In the genomic region with DNA sequence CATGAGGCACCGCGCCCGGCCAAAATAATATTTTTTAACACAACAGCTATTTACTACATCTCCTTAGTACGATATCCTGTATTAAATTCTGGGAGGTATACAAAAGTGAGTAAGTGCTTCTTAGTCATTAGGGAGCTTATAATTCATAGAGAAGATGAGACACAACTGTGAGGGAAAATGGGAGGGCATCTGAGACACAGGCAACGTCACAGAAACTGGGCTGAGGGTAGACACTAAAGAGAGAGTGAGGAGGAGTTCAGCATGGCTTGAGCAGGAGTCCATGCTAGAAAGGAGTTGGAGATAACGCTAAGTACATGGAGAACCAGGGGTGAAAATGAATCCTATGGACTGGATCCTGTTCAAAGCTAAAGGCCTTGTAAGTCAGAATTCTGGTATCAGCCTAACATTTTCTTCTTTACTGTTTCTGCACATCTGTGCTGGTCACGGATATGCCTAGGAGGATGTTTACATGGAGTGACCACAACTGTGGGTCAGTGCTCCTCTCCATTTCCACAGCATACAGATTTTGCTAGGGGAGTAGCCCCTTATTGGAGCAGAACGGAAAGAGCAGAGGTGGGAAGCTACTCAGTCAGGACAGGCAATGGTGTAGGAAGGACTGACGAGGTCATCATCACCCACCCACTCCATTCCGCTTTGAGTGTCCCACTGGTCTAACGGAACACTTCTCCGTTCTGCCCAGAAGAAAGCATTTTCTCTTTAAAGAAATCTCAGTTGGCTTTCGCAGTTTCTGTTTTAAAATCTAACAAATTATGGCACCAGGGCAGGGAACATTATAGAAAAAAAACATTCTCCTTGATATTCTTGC, we compare ENCODE assay signal across 19 cellular contexts.
DNase-seq lines count a peak whose midpoint lies in the region; ATAC-seq, FAIRE-seq and TF ChIP-seq lines count a peak whose summit lies in the region.
"Had no signal": no experiment of that assay in that cellular context is flagged by ENCODE, and none has a peak within 500 bp of the region (broad histone marks: within the 10 kb centered on the region; RNA-seq: fewer than 3 reads in every experiment).

No MANE protein-coding gene starts in this region.

- H3K18ac ChIP-seq in H1 (ENCODE audit: extremely low read depth, low read length), result no peak overlapping the region

- H3K9me3 Mint-ChIP-seq in activated T-cell treated with anti-CD3 and anti-CD28 coated beads, Interleukin-2, amount 50 U/mL, for 24 hours, result no peaks in the 10 kb centered on the region
- no peaks in the 10 kb centered on the region for H3K9me3 Mint-ChIP-seq in nephron progenitor cell

- no peak overlapping the region for H2BK5ac ChIP-seq in H1 (ENCODE audit: low read depth, low read length)

- peak overlapping the region; percentile 62 for H2BK12ac ChIP-seq in H1 (ENCODE audit: low read depth, low read length)

- ATAC-seq in HG02759 (IDR thresholded peaks at IDR 0.05; ENCODE audit: unreplicated experiment), result no peak

- TF ChIP-seq RAD21 in H1 (IDR thresholded peaks at IDR 0.05 in 1 of 2, conservative IDR thresholded peaks at IDR 0.05 in 1 of 2; ENCODE audit: low read depth in 2 of 2, low read length in 2 of 2), result no peak

- no peaks in the 10 kb centered on the region for H3K27me3 Mint-ChIP-seq in activated T-cell treated with anti-CD3 and anti-CD28 coated beads, Interleukin-2, amount 50 U/mL, for 24 hours
- no peaks in the 10 kb centered on the region for H3K27me3 Mint-ChIP-seq in nephron progenitor cell (ENCODE audit: low read depth, poor library complexity)
- H3K27me3 Mint-ChIP-seq: CD4-positive, CD25-positive, alpha-beta regulatory T cell had no signal

- no peak for TF ChIP-seq EP300 in H1 (IDR thresholded peaks at IDR 0.05; ENCODE audit: borderline replicate concordance in 1 of 2, low read depth in 2 of 2, low read length in 2 of 2)

- no peaks in the 10 kb centered on the region for H3K36me3 ChIP-seq in HEK293 (ENCODE audit: control insufficient read depth in 2 of 2, insufficient read depth in 1 of 2, low read length in 2 of 2)
- no peaks in the 10 kb centered on the region for H3K36me3 ChIP-seq in H1 (ENCODE audit: control insufficient read depth in 2 of 4, insufficient read depth in 4 of 4, low read length in 3 of 4)

- H3K4me1 Mint-ChIP-seq in activated T-cell treated with anti-CD3 and anti-CD28 coated beads, Interleukin-2, amount 50 U/mL, for 24 hours (ENCODE audit: low read depth), result peaks cover 23% of the 10 kb centered on the region
- peaks cover 20% of the 10 kb centered on the region for H3K4me1 Mint-ChIP-seq in nephron progenitor cell

- H3K27ac Mint-ChIP-seq in activated T-cell treated with anti-CD3 and anti-CD28 coated beads, Interleukin-2, amount 50 U/mL, for 24 hours, result peak overlapping the region; percentile 42
- H3K27ac Mint-ChIP-seq in nephron progenitor cell, result peak overlapping the region; percentile 36
- H3K27ac Mint-ChIP-seq: HFFc6 had no signal

- H4K20me1 ChIP-seq in H1 (replicated peaks in 1 of 2; ENCODE audit: control insufficient read depth in 1 of 2, insufficient read depth in 2 of 2, low read length in 2 of 2), result no peaks in the 10 kb centered on the region

- no peak overlapping the region for H3K4me2 ChIP-seq in H1 (ENCODE audit: insufficient read depth in 1 of 2, low read depth in 2 of 2, low read length in 2 of 2)

- peak overlapping the region; percentile 59 for H2AK5ac ChIP-seq in H1 (ENCODE audit: low read depth, low read length)

- no peaks in the 10 kb centered on the region; the same call in 1 of the 2 replicates for H3K23me2 ChIP-seq in H1 (ENCODE audit: low read depth, low read length)

- H3K23ac ChIP-seq in H1 (ENCODE audit: insufficient read length), result no peak overlapping the region

- H3K14ac ChIP-seq in H1 (ENCODE audit: insufficient read length), result no peak overlapping the region

- H4K91ac ChIP-seq in H1 (replicated peaks; ENCODE audit: insufficient read length, low read length), result no peak overlapping the region

- H4K5ac ChIP-seq in H1 (ENCODE audit: insufficient read length, low read depth, low read length), result no peak overlapping the region

- no peaks in the 10 kb centered on the region for H3K9me3 ChIP-seq in HEK293 (ENCODE audit: control insufficient read depth, insufficient read depth, low read depth, low read length)
- H3K9me3 ChIP-seq in H1 (ENCODE audit: insufficient read depth in 2 of 2, low read depth in 1 of 2, low read length in 1 of 2), result no peaks in the 10 kb centered on the region

- POLR2A ChIA-PET in HEK293 (lab: Yijun Ruan, JAX) (no interaction called here), H1 (lab: Charles Lee; ENCODE audit: partially characterized antibody) (no interaction called here)

- H3K4me3 Mint-ChIP-seq in activated T-cell treated with anti-CD3 and anti-CD28 coated beads, Interleukin-2, amount 50 U/mL, for 24 hours, result no peak overlapping the region
- H3K4me3 Mint-ChIP-seq in nephron progenitor cell, result no peak overlapping the region
- H3K4me3 Mint-ChIP-seq: CD4-positive, CD25-positive, alpha-beta regulatory T cell; HFFc6 had no signal

- TF ChIP-seq CTCF in HEK293 (tag by site-specific recombination; IDR thresholded peaks at IDR 0.05) (no peak), H1 (IDR thresholded peaks at IDR 0.05; ENCODE audit: control extremely low read depth in 1 of 3, insufficient read depth in 1 of 3, low read depth in 1 of 3, low read length in 3 of 3) (no peak), nephron progenitor cell (IDR thresholded peaks at IDR 0.05) (no peak)

- peaks cover 23% of the 10 kb centered on the region for H3K4me1 ChIP-seq in HEK293 (ENCODE audit: control insufficient read depth, insufficient read depth, low read length)
- H3K4me1 ChIP-seq in H1 (replicated peaks in 1 of 4; ENCODE audit: control insufficient read depth in 3 of 4, insufficient read depth in 4 of 4, low read length in 3 of 4), result peaks cover 0 to 6% (median 3%) of the 10 kb centered on the region in 4 experiments; a peak in 2 of 7 replicates

- peak overlapping the region; percentile 29 for H3K4ac ChIP-seq in H1 (replicated peaks; ENCODE audit: insufficient read length, low read depth, low read length)

- no peaks in the 10 kb centered on the region for H3K79me2 ChIP-seq in H1 (ENCODE audit: control insufficient read depth in 1 of 2, insufficient read depth in 2 of 2, low read length in 2 of 2)

- H3K9ac ChIP-seq in H1 (replicated peaks in 1 of 4; ENCODE audit: extremely low read depth in 1 of 4, low read depth in 3 of 4, low read length in 3 of 4), result no peak overlapping the region
- H3K9ac ChIP-seq: GM23248 had no signal

- H3K79me1 ChIP-seq in H1 (ENCODE audit: low read depth, low read length), result no peaks in the 10 kb centered on the region

- no peak overlapping the region; the same call in 1 of the 2 replicates for H2BK20ac ChIP-seq in H1 (ENCODE audit: low read length)

- peaks cover 3% of the 10 kb centered on the region for H3K36me3 Mint-ChIP-seq in activated T-cell treated with anti-CD3 and anti-CD28 coated beads, Interleukin-2, amount 50 U/mL, for 24 hours (ENCODE audit: low read depth)
- H3K36me3 Mint-ChIP-seq in nephron progenitor cell (ENCODE audit: low read depth), result no peaks in the 10 kb centered on the region
- H3K36me3 Mint-ChIP-seq: CD4-positive, CD25-positive, alpha-beta regulatory T cell had no signal

- H3K27me3 ChIP-seq in H1 (replicated peaks in 1 of 4; ENCODE audit: control insufficient read depth in 3 of 4, extremely low read depth in 1 of 4, insufficient read depth in 3 of 4, low read length in 3 of 4), result no peaks in the 10 kb centered on the region

- no peak overlapping the region for H3K56ac ChIP-seq in H1 (replicated peaks; ENCODE audit: insufficient read length, low read depth, low read length)

- 90% methylated on average over 13 of the region's 13 CpGs; no CpG with 5 or more reads in 1 of the 2 experiments for WGBS in H1 (ENCODE audit: extremely low coverage in 1 of 2, insufficient coverage in 1 of 2, insufficient read length in 1 of 2, insufficient replicate concordance in 2 of 2, low coverage in 1 of 2, low lambda C conversion rate in 2 of 2, missing lambda C conversion rate in 1 of 2), 2 experiments

- no peak overlapping the region for H2BK120ac ChIP-seq in H1 (replicated peaks; ENCODE audit: low read depth, low read length)

- H2AFZ ChIP-seq in H1 (ENCODE audit: low read length), result no peak overlapping the region
- H2AFZ ChIP-seq: GM23248 had no signal

- no peak overlapping the region for H4K8ac ChIP-seq in H1 (ENCODE audit: extremely low read depth, insufficient read depth, low read length)

- CTCF ChIA-PET in HEK293 (lab: Yijun Ruan, JAX), result no interaction called here
- CTCF ChIA-PET in H1 (lab: Charles Lee; ENCODE audit: partially characterized antibody), result interaction anchor here (1.8 kb wide), 1 partner anchor 10 kb away, joined by 3 read pairs; no protein-coding TSS in a partner anchor

- TF ChIP-seq POLR2A in H1 (IDR thresholded peaks at IDR 0.05; ENCODE audit: control extremely low read depth in 1 of 2, low read depth in 2 of 2, low read length in 2 of 2), result no peak

- no peak overlapping the region for H2BK15ac ChIP-seq in H1 (ENCODE audit: low read length)

- DNase-seq in activated T-cell treated with anti-CD3 and anti-CD28 coated beads, Interleukin-2, amount 50 U/mL, for 24 hours, result no peak
- DNase-seq in activated T-cell treated with anti-CD3 and anti-CD28 coated beads for 4 hours, result no peak
- DNase-seq in H1 (ENCODE audit: low read depth in 1 of 2, low spot score in 2 of 2), result no peak
- DNase-seq in nephron progenitor cell, result no peak
- DNase-seq in DMS53 treated with DMSO at 0.1 percent for 48 hours (lab: John Stamatoyannopoulos, UW; ENCODE audit: unreplicated experiment), result no peak
- DNase-seq in HT-29 (ENCODE audit: low spot score), result no peak
- DNase-seq: Calu3; CD4-positive, CD25-positive, alpha-beta regulatory T cell; DMS79 treated with DMSO at 0.1 percent for 48 hours; GM23248; HFFc6; KG1; NCI-H1048; NCI-H1694; NCI-H446; NCI-H748 treated with DMSO at 0.1 percent for 48 hours had no signal

- H3K27ac ChIP-seq in HEK293 (ENCODE audit: extremely low read depth, low read depth, low read length), result no peak overlapping the region
- H3K27ac ChIP-seq in H1 (ENCODE audit: low read depth, low read length), result no peak overlapping the region
- H3K27ac ChIP-seq: GM23248 had no signal

- H3K4me3 ChIP-seq in HEK293 (ENCODE audit: low read depth, low read length) (no peak overlapping the region), H1 (ENCODE audit: extremely low read depth in 1 of 4, insufficient read depth in 2 of 4, low read depth in 3 of 4, low read length in 4 of 4) (no peak overlapping the region)
- H3K4me3 ChIP-seq: GM23248 had no signal

- FAIRE-seq in H1 (lab: Jason Lieb, UNC), result no peak
- FAIRE-seq: A204.1 had no signal

TF ChIP-seq in HEK293, 187 proteins besides CTCF, POLR2A, EP300 and RAD21:
- no peak for TF ChIP-seq ZSCAN16 (tag by site-specific recombination; IDR thresholded peaks at IDR 0.05)
- peak; percentile 74; the same call in 1 of the 2 replicates for TF ChIP-seq EGR2 (tag by site-specific recombination; IDR thresholded peaks at IDR 0.05; ENCODE audit: low read depth)
- peak; percentile 78 for TF ChIP-seq ZFHX2 (tag by site-specific recombination; conservative IDR thresholded peaks at IDR 0.05)

TF ChIP-seq in H1, 55 proteins besides CTCF, POLR2A, EP300 and RAD21 (continues in another document):
- TF ChIP-seq RBBP5 (IDR thresholded peaks at IDR 0.05; ENCODE audit: borderline replicate concordance, low read depth, low read length), result no peak
- no peak for TF ChIP-seq SRF (IDR thresholded peaks at IDR 0.05; ENCODE audit: low read depth, low read length)
